Comparison of ENCODE assay signal across 31 cellular contexts in genomic region chr16:17488506-17488905, GRCh38.
"Had no signal": no experiment of that assay in that cellular context is flagged by ENCODE, and none has a peak within 500 bp of the region (broad histone marks: within the 10 kb centered on the region; RNA-seq: fewer than 3 reads in every experiment).

No MANE protein-coding gene starts in this region.

- H3K36me3 ChIP-seq: neutrophil, ovary, right lobe of liver, sigmoid colon, suprapubic skin, tibial artery, transverse colon, upper lobe of right lung, uterus had no signal

- H3K4me3 Mint-ChIP-seq: naive thymus-derived CD8-positive, alpha-beta T cell; natural killer cell treated with Interleukin-12 subunit alpha and Interleukin-12 subunit beta and Interleukin-15 and Interleukin-18, amount 100 ng/mL, for 72 hours; nephron progenitor cell; neural crest cell; stimulated activated effector memory CD8-positive, alpha-beta T cell treated with anti-CD3 and anti-CD28 coated beads, Interleukin-12 subunit alpha, Interleukin-12 subunit beta, amount 100 ng/mL, for 72 hours; stimulated activated naive CD8-positive, alpha-beta T cell treated with anti-CD3 and anti-CD28 coated beads, Interleukin-15, amount 100 ng/mL, for 72 hours; type B pancreatic cell had no signal

- H3K4me1 Mint-ChIP-seq: naive thymus-derived CD8-positive, alpha-beta T cell; neural crest cell; stimulated activated effector memory CD8-positive, alpha-beta T cell treated with anti-CD3 and anti-CD28 coated beads, Interleukin-12 subunit alpha, Interleukin-12 subunit beta, amount 100 ng/mL, for 72 hours; stimulated activated naive CD8-positive, alpha-beta T cell treated with anti-CD3 and anti-CD28 coated beads, Interleukin-15, amount 100 ng/mL, for 72 hours had no signal

- ATAC-seq: naive thymus-derived CD8-positive, alpha-beta T cell; natural killer cell treated with Interleukin-12 subunit alpha and Interleukin-12 subunit beta and Interleukin-15 and Interleukin-18, amount 100 ng/mL, for 72 hours; psoas muscle; right cardiac atrium; right lobe of liver; stimulated activated effector memory CD8-positive, alpha-beta T cell treated with anti-CD3 and anti-CD28 coated beads, Interleukin-12 subunit alpha, Interleukin-12 subunit beta, amount 100 ng/mL, for 72 hours; stimulated activated naive CD8-positive, alpha-beta T cell treated with anti-CD3 and anti-CD28 coated beads, Interleukin-15, amount 100 ng/mL, for 72 hours; stimulated activated naive CD8-positive, alpha-beta T cell treated with anti-CD3 and anti-CD28 coated beads, Interleukin-15, Interleukin-2, amounts not matched to agents 100 U/mL and 50 U/mL, for 24 hours; upper lobe of right lung had no signal

- H3K27me3 Mint-ChIP-seq: progenitor cell of endocrine pancreas, type B pancreatic cell had no signal

- H3K9me3 Mint-ChIP-seq: natural killer cell treated with Interleukin-12 subunit alpha and Interleukin-12 subunit beta and Interleukin-15 and Interleukin-18, amount 100 ng/mL, for 72 hours; nephron progenitor cell; neural crest cell; stimulated activated effector memory CD8-positive, alpha-beta T cell treated with anti-CD3 and anti-CD28 coated beads, Interleukin-12 subunit alpha, Interleukin-12 subunit beta, amount 100 ng/mL, for 72 hours; stimulated activated naive CD8-positive, alpha-beta T cell treated with anti-CD3 and anti-CD28 coated beads, Interleukin-15, amount 100 ng/mL, for 72 hours; type B pancreatic cell had no signal

- DNase-seq: naive thymus-derived CD8-positive, alpha-beta T cell; nephron progenitor cell; nucleus accumbens; ovary; posterior cingulate gyrus; psoas muscle; right cardiac atrium; right lobe of liver; sigmoid colon; small intestine; stimulated activated CD4-positive, alpha-beta T cell treated with anti-CD3 and anti-CD28 coated beads, Interleukin-15, amount 100 ng/mL, for 24 hours; stimulated activated CD4-positive, alpha-beta T cell treated with anti-CD3 and anti-CD28 coated beads, Interleukin-2, amount 100 ng/mL, for 24 hours; stimulated activated CD4-positive, alpha-beta T cell treated with anti-CD3 and anti-CD28 coated beads, Interleukin-2, amount 100 ng/mL, for 48 hours; stimulated activated CD4-positive, alpha-beta T cell treated with anti-CD3 and anti-CD28 coated beads, Interleukin-4, amount 100 ng/mL, for 24 hours; stimulated activated naive CD4-positive, alpha-beta T cell; stimulated activated naive CD8-positive, alpha-beta T cell treated with anti-CD3 and anti-CD28 coated beads, Interleukin-15, amount 100 ng/mL, for 72 hours; stimulated activated naive CD8-positive, alpha-beta T cell treated with anti-CD3 and anti-CD28 coated beads, Interleukin-15, Interleukin-2, amounts not matched to agents 100 U/mL and 50 U/mL, for 24 hours; substantia nigra; testis; tibial artery; transverse colon; upper lobe of right lung; uterus had no signal

- H3K4me3 ChIP-seq: ovary, psoas muscle, right lobe of liver, sigmoid colon, suprapubic skin, testis, tibial artery, transverse colon, upper lobe of right lung, uterus had no signal

- H3K36me3 Mint-ChIP-seq: natural killer cell treated with Interleukin-12 subunit alpha and Interleukin-12 subunit beta and Interleukin-15 and Interleukin-18, amount 100 ng/mL, for 72 hours; stimulated activated effector memory CD8-positive, alpha-beta T cell treated with anti-CD3 and anti-CD28 coated beads, Interleukin-12 subunit alpha, Interleukin-12 subunit beta, amount 100 ng/mL, for 72 hours; type B pancreatic cell had no signal

- H3K27ac ChIP-seq: neutrophil, ovary, parathyroid adenoma, psoas muscle, right lobe of liver, sigmoid colon, suprapubic skin, testis, tibial artery, transverse colon, upper lobe of right lung, uterus had no signal

- H3K27ac Mint-ChIP-seq: naive thymus-derived CD8-positive, alpha-beta T cell; progenitor cell of endocrine pancreas; stimulated activated effector memory CD8-positive, alpha-beta T cell treated with anti-CD3 and anti-CD28 coated beads, Interleukin-12 subunit alpha, Interleukin-12 subunit beta, amount 100 ng/mL, for 72 hours; type B pancreatic cell had no signal

- H3K79me2 ChIP-seq: parathyroid adenoma had no signal

- H2AFZ ChIP-seq: parathyroid adenoma had no signal

- H3K9ac ChIP-seq: parathyroid adenoma had no signal

- H3K27me3 ChIP-seq: ovary, right lobe of liver, sigmoid colon, suprapubic skin, testis, tibial artery, transverse colon, upper lobe of right lung, uterus had no signal

- H3K9me3 ChIP-seq: neutrophil, ovary, psoas muscle, right lobe of liver, sigmoid colon, suprapubic skin, testis, tibial artery, transverse colon, upper lobe of right lung, uterus had no signal

- H3K4me1 ChIP-seq: parathyroid adenoma, psoas muscle, right lobe of liver, sigmoid colon, suprapubic skin, testis, tibial artery, transverse colon, upper lobe of right lung, uterus had no signal
